In the genomic region with DNA sequence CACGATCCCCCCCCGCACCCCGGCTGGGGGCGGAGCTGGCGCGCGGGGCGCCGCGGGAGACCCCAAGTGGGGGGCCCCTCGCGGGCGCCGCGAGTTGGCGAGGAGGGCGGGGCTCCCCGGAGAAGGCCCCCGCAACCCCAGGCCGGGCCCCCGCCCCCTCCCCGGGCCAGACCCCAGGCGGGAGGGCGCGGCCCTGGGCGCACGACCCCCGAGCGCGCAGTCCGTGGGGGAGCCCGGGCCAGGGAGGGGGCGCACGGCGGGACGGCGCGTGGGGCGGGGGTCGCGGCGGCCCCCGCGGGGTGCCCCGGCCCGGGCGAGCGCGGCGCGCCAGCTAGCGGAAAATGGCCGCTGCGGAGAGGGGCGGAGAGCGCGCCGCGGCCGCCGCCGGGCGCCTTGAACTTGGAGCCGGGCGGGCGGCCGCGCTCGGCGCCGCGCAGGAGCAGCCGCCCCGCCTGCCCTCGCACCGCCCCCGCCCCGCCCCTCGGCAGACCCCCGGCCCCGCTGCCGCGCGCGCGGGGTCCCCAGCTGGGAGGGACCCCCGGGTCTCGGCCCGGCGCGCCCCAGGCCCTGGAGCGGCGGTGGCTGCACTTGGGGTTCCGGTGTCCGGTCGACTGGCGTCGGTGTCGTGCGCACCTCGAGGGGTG, we compare ENCODE assay signal across 8 cellular contexts. TPM values are rescaled to one million over a fixed set of nuclear protein-coding genes. Genes with fewer than 3 reads are reported as not detected.
DNase-seq lines count a peak whose midpoint lies in the region; ATAC-seq and TF ChIP-seq lines count a peak whose summit lies in the region.

No MANE protein-coding gene starts in this region.

- peaks cover 32% of the 10 kb centered on the region for H3K4me1 Mint-ChIP-seq in activated CD8-positive, alpha-beta T cell treated with anti-CD3 and anti-CD28 coated beads, Interleukin-2, amount 10 ng/mL, durations not matched to agents 7 days and 5 days (ENCODE audit: low read depth)

- H3K36me3 Mint-ChIP-seq in activated CD8-positive, alpha-beta T cell treated with anti-CD3 and anti-CD28 coated beads, Interleukin-2, amount 10 ng/mL, durations not matched to agents 7 days and 5 days (ENCODE audit: low read depth), result no peaks in the 10 kb centered on the region

- no peak for TF ChIP-seq POLR2A in prostate gland (IDR thresholded peaks at IDR 0.05)

- H3K27me3 ChIP-seq in prostate gland (replicated peaks; ENCODE audit: insufficient read depth), result no peaks in the 10 kb centered on the region

- CTCF ChIA-PET in activated CD8-positive, alpha-beta T cell treated with anti-CD3 and anti-CD28 coated beads, Interleukin-2, amount 10 ng/mL, durations not matched to agents 7 days and 5 days (lab: Charles Lee), result no interaction called here

- no peaks in the 10 kb centered on the region for H3K36me3 ChIP-seq in prostate gland

- peak overlapping the region; percentile 99 to 100 for H3K27ac ChIP-seq in prostate gland

- no peaks in the 10 kb centered on the region for H3K9me3 ChIP-seq in prostate gland

- TF ChIP-seq CTCF in foreskin fibroblast (IDR thresholded peaks at IDR 0.05; ENCODE audit: low read depth, low read length) (no peak), prostate gland (IDR thresholded peaks at IDR 0.05) (no peak)

- H3K4me3 Mint-ChIP-seq in activated CD8-positive, alpha-beta T cell treated with anti-CD3 and anti-CD28 coated beads, Interleukin-2, amount 10 ng/mL, durations not matched to agents 7 days and 5 days, result peak overlapping the region; percentile 83

- ATAC-seq in HG02970 (IDR thresholded peaks at IDR 0.05; ENCODE audit: low FRiP score, unreplicated experiment), result peak; percentile 15
- peak; percentile 48 for ATAC-seq in activated CD8-positive, alpha-beta T cell treated with anti-CD3 and anti-CD28 coated beads, Interleukin-2, amount 10 ng/mL, durations not matched to agents 7 days and 5 days
- ATAC-seq in HG03135 (IDR thresholded peaks at IDR 0.05; ENCODE audit: unreplicated experiment), result no peak

- peaks cover 18% of the 10 kb centered on the region for H3K27me3 Mint-ChIP-seq in activated CD8-positive, alpha-beta T cell treated with anti-CD3 and anti-CD28 coated beads, Interleukin-2, amount 10 ng/mL, durations not matched to agents 7 days and 5 days (ENCODE audit: low read depth)

- intact Hi-C loops in prostate gland (cut with DNase I), result no loop called here

- peak; percentile 53 for DNase-seq in ELR (ENCODE audit: low read depth)
- no peak for DNase-seq in activated CD8-positive, alpha-beta T cell treated with anti-CD3 and anti-CD28 coated beads, Interleukin-2, amount 10 ng/mL, durations not matched to agents 7 days and 5 days
- DNase-seq in foreskin fibroblast, result peak in 1 of 2 donors; percentile 69
- no peak for DNase-seq in prostate gland (ENCODE audit: low spot score)
- DNase-seq in NCI-H1048 (lab: John Stamatoyannopoulos, UW), result no peak
- no peak for DNase-seq in glomerular visceral epithelial cell (ENCODE audit: extremely low spot score)

- H3K4me1 ChIP-seq in prostate gland (replicated peaks), result peaks cover 22% of the 10 kb centered on the region

- H3K9me3 Mint-ChIP-seq in activated CD8-positive, alpha-beta T cell treated with anti-CD3 and anti-CD28 coated beads, Interleukin-2, amount 10 ng/mL, durations not matched to agents 7 days and 5 days (ENCODE audit: insufficient read depth), result no peaks in the 10 kb centered on the region

- H3K4me3 ChIP-seq in foreskin fibroblast (ENCODE audit: low read depth in 1 of 2, low read length in 2 of 2) (peak overlapping the region; percentile 69 to 71), prostate gland (peak overlapping the region; percentile 99 to 100)

- H3K27ac Mint-ChIP-seq in activated CD8-positive, alpha-beta T cell treated with anti-CD3 and anti-CD28 coated beads, Interleukin-2, amount 10 ng/mL, durations not matched to agents 7 days and 5 days, result peak overlapping the region; percentile 61

- POLR2A ChIA-PET in activated CD8-positive, alpha-beta T cell treated with anti-CD3 and anti-CD28 coated beads, Interleukin-2, amount 10 ng/mL, durations not matched to agents 7 days and 5 days (lab: Charles Lee), result no interaction called here

- 1% methylated on average over 33 of the region's 101 CpGs for WGBS in prostate gland

RNA-seq across cellular contexts. Expression of a gene that starts 6.4 kb away (rescaled TPM):
- total RNA-seq in activated CD8-positive, alpha-beta T cell treated with anti-CD3 and anti-CD28 coated beads, Interleukin-2, amount 10 ng/mL, durations not matched to agents 7 days and 5 days, result 10 to 100 TPM; 13.4 to 14.0 TPM
- total RNA-seq in prostate gland, result 100 to 1,000 TPM; 160 to 168 TPM

Comparison
In these comparisons a context has a peak if more than half of its experiments do, and no peak if none do; other contexts are left out.
1. RNA of a gene that starts 6.4 kb away (total RNA-seq): 160 to 168 TPM in prostate gland; 13.4 to 14.0 TPM in activated CD8-positive, alpha-beta T cell treated with anti-CD3 and anti-CD28 coated beads, Interleukin-2, amount 10 ng/mL, durations not matched to agents 7 days and 5 days; every median in the first group is over 10 times any median in the second.